ENCODE assay signal across 20 cellular contexts in genomic region chr2:164044637-164045036, GRCh38.
DNase-seq lines count a peak whose midpoint lies in the region; ATAC-seq and TF ChIP-seq lines count a peak whose summit lies in the region.
"Had no signal": no experiment of that assay in that cellular context is flagged by ENCODE, and none has a peak within 500 bp of the region (broad histone marks: within the 10 kb centered on the region; RNA-seq: fewer than 3 reads in every experiment).

No MANE protein-coding gene starts in this region.

- TF ChIP-seq CTCF in MCF 10A (IDR thresholded peaks at IDR 0.05; ENCODE audit: unreplicated experiment) (no peak), mammary epithelial cell (conservative IDR thresholded peaks at IDR 0.05 in 1 of 2, IDR thresholded peaks at IDR 0.05 in 1 of 2; ENCODE audit: extremely low read depth in 1 of 2, insufficient read depth in 1 of 2, low read depth in 1 of 2, low read length in 2 of 2) (no peak), breast epithelium (IDR thresholded peaks at IDR 0.05) (no peak), heart right ventricle (IDR thresholded peaks at IDR 0.05) (no peak), adrenal gland (IDR thresholded peaks at IDR 0.05) (no peak)

- POLR2A ChIA-PET in MCF 10A (lab: Yijun Ruan, JAX): interaction anchor here (0.6 to 1.2 kb wide), 5 partner anchors 149 to 515 kb away, joined by 3 to 5 read pairs (median 3); no protein-coding TSS in a partner anchor
- POLR2A ChIA-PET in CD4-positive, alpha-beta memory T cell (lab: Charles Lee; ENCODE audit: partially characterized antibody): no interaction called here

- ATAC-seq in heart right ventricle: peak; percentile 65 to 99 (median 92)

- dilution Hi-C loops in mammary epithelial cell (cut with HindIII; ENCODE audit: low sequenced_read_pairs): no loop called here

- CTCF ChIA-PET in MCF 10A (lab: Yijun Ruan, JAX): interaction anchor here (0.9 kb wide), 1 partner anchor 60 kb away, joined by 3 read pairs; no protein-coding TSS in a partner anchor
- CTCF ChIA-PET in mammary epithelial cell (lab: Charles Lee; ENCODE audit: low non-redundant PET): no interaction called here
- CTCF ChIA-PET in CD4-positive, alpha-beta memory T cell (lab: Charles Lee; ENCODE audit: partially characterized antibody): no interaction called here

- no peak overlapping the region for H3K4me3 ChIP-seq in mammary epithelial cell (replicated peaks in 1 of 3; ENCODE audit: insufficient read depth in 1 of 3, low read depth in 2 of 3, low read length in 3 of 3)
- H3K4me3 ChIP-seq in breast epithelium: no peak overlapping the region
- no peak overlapping the region for H3K4me3 ChIP-seq in heart right ventricle
- no peak overlapping the region for H3K4me3 ChIP-seq in adrenal gland
- no peak overlapping the region for H3K4me3 ChIP-seq in CD4-positive, alpha-beta memory T cell (ENCODE audit: low read length in 2 of 2)
- H3K4me3 ChIP-seq: BLaER1 treated with 17β-estradiol and CSF1 and Interleukin-3, amounts not matched to agents 10 nM and 100 nM; PC-9 had no signal

- H3K4me3 Mint-ChIP-seq in MCF 10A (ENCODE audit: unreplicated experiment): no peak overlapping the region
- H3K4me3 Mint-ChIP-seq in CD4-positive, alpha-beta memory T cell: no peak overlapping the region

- H3K9ac ChIP-seq in mammary epithelial cell (ENCODE audit: insufficient read depth, low read length): no peak overlapping the region
- H3K9ac ChIP-seq: BLaER1 treated with 17β-estradiol and CSF1 and Interleukin-3, amounts not matched to agents 10 nM and 100 nM; SK-N-SH had no signal

- H3K4me1 ChIP-seq in mammary epithelial cell (ENCODE audit: insufficient read depth, low read length): no peaks in the 10 kb centered on the region
- H3K4me1 ChIP-seq in breast epithelium: no peaks in the 10 kb centered on the region
- peaks cover 0 to 4% (median 0%) of the 10 kb centered on the region in 9 donors for H3K4me1 ChIP-seq in heart right ventricle
- no peaks in the 10 kb centered on the region for H3K4me1 ChIP-seq in adrenal gland (replicated peaks in 1 of 2)
- no peaks in the 10 kb centered on the region for H3K4me1 ChIP-seq in CD4-positive, alpha-beta memory T cell (ENCODE audit: insufficient read depth, low read length)
- H3K4me1 ChIP-seq: BLaER1 treated with 17β-estradiol and CSF1 and Interleukin-3, amounts not matched to agents 10 nM and 100 nM had no signal

- no peaks in the 10 kb centered on the region for H3K27me3 Mint-ChIP-seq in MCF 10A (ENCODE audit: insufficient read depth, unreplicated experiment)
- no peaks in the 10 kb centered on the region for H3K27me3 Mint-ChIP-seq in CD4-positive, alpha-beta memory T cell

- 0% methylated on average over 1 of the region's 1 CpG for WGBS in mammary epithelial cell (ENCODE audit: low coverage, missing lambda C conversion rate)
- 59 to 69% methylated on average over 1 of the region's 1 CpG for WGBS in heart right ventricle, 2 donors
- 74 to 100% (median 94%) methylated on average over 1 of the region's 1 CpG for WGBS in adrenal gland, 4 donors

- H3K4me2 ChIP-seq in mammary epithelial cell (ENCODE audit: insufficient read depth, low read depth, low read length): no peak overlapping the region
- H3K4me2 ChIP-seq: BLaER1 treated with 17β-estradiol and CSF1 and Interleukin-3, amounts not matched to agents 10 nM and 100 nM; PC-9; SK-N-SH had no signal

- in situ Hi-C loops in mammary epithelial cell (cut with MboI; ENCODE audit: low sequenced_read_pairs in 2 of 2): no loop called here

- H2AFZ ChIP-seq in mammary epithelial cell (ENCODE audit: low read depth, low read length): no peak overlapping the region
- H2AFZ ChIP-seq: PC-9 had no signal

- H3K79me2 ChIP-seq in mammary epithelial cell (ENCODE audit: insufficient read depth, low read length): no peaks in the 10 kb centered on the region

- H3K9me3 Mint-ChIP-seq in MCF 10A (ENCODE audit: unreplicated experiment): peaks cover 15% of the 10 kb centered on the region
- peaks cover 3 to 26% (median 13%) of the 10 kb centered on the region in 8 donors for H3K9me3 Mint-ChIP-seq in CD4-positive, alpha-beta memory T cell

- no peaks in the 10 kb centered on the region for H3K36me3 Mint-ChIP-seq in MCF 10A (ENCODE audit: insufficient read depth, unreplicated experiment)
- no peaks in the 10 kb centered on the region for H3K36me3 Mint-ChIP-seq in CD4-positive, alpha-beta memory T cell

- H3K9me3 ChIP-seq in mammary epithelial cell (replicated peaks; ENCODE audit: insufficient read depth, low read length) (no peaks in the 10 kb centered on the region), breast epithelium (peaks cover 4 to 16% of the 10 kb centered on the region in 2 donors), heart right ventricle (peaks cover 0 to 20% (median 0%) of the 10 kb centered on the region in 11 donors), adrenal gland (replicated peaks in 1 of 3) (no peaks in the 10 kb centered on the region)
- H3K9me3 ChIP-seq in CD4-positive, alpha-beta memory T cell (ENCODE audit: control insufficient read depth in 1 of 2, low read length in 2 of 2): peaks cover 0 to 3% of the 10 kb centered on the region in 2 donors
- H3K9me3 ChIP-seq: SK-N-SH had no signal

- H3K36me3 ChIP-seq in mammary epithelial cell (ENCODE audit: insufficient read depth, low read length) (no peaks in the 10 kb centered on the region), breast epithelium (no peaks in the 10 kb centered on the region), heart right ventricle (no peaks in the 10 kb centered on the region), adrenal gland (replicated peaks in 1 of 2) (no peaks in the 10 kb centered on the region)
- no peaks in the 10 kb centered on the region for H3K36me3 ChIP-seq in CD4-positive, alpha-beta memory T cell (ENCODE audit: insufficient read depth, low read length)
- H3K36me3 ChIP-seq: BLaER1 treated with 17β-estradiol and CSF1 and Interleukin-3, amounts not matched to agents 10 nM and 100 nM had no signal

- no peaks in the 10 kb centered on the region for H4K20me1 ChIP-seq in mammary epithelial cell (ENCODE audit: insufficient read depth, low read length)
- H4K20me1 ChIP-seq: BLaER1 treated with 17β-estradiol and CSF1 and Interleukin-3, amounts not matched to agents 10 nM and 100 nM had no signal

- no peak overlapping the region for H3K27ac Mint-ChIP-seq in MCF 10A (ENCODE audit: low read depth, unreplicated experiment)
- H3K27ac Mint-ChIP-seq in CD4-positive, alpha-beta memory T cell: no peak overlapping the region

- intact Hi-C loops in MCF 10A (cut with micrococcal nuclease) (no loop called here), mammary epithelial cell (cut with micrococcal nuclease) (no loop called here), breast epithelium (cut with DNase I; ENCODE audit: low total_unique reads) (no loop called here), heart right ventricle (cut with DNase I) (no loop called here), adrenal gland (cut with DNase I) (no loop called here)
- intact Hi-C loops in CD4-positive, alpha-beta memory T cell (cut with micrococcal nuclease): no loop called here

- no peak for TF ChIP-seq POLR2A in breast epithelium (IDR thresholded peaks at IDR 0.05)
- no peak for TF ChIP-seq POLR2A in adrenal gland (IDR thresholded peaks at IDR 0.05)

- DNase-seq in MCF 10A (ENCODE audit: unreplicated experiment) (peak; percentile 79), mammary epithelial cell (no peak), breast epithelium (ENCODE audit: low spot score in 2 of 2) (peak; percentile 49 to 84), heart right ventricle (peak; percentile 33 to 59), adrenal gland (no peak), NCI-H2196 treated with DMSO at 0.1 percent for 48 hours (lab: John Stamatoyannopoulos, UW; ENCODE audit: unreplicated experiment) (no peak), SIG-M5 treated with dmso at 0.1 percent for 504 hours (lab: John Stamatoyannopoulos, UW; ENCODE audit: unreplicated experiment) (no peak)
- DNase-seq in CD4-positive, alpha-beta memory T cell: no peak
- DNase-seq: DMS153, EL, HCEC 1CT, IMR-90, NCI-H1436, NCI-H2081, NCI-H2227 treated with DMSO at 0.1 percent for 48 hours, NCI-H69, PC-9, SK-N-SH had no signal

- BruUV-seq in MCF 10A (replicated peaks; lab: Mats Ljungman, UMichigan) (no TSS peak), mammary epithelial cell (replicated peaks; lab: Mats Ljungman, UMichigan) (no TSS peak)

- H3K27me3 ChIP-seq in mammary epithelial cell (ENCODE audit: insufficient read depth, low read length) (peaks cover 2% of the 10 kb centered on the region), breast epithelium (no peaks in the 10 kb centered on the region), heart right ventricle (no peaks in the 10 kb centered on the region), adrenal gland (no peaks in the 10 kb centered on the region)
- no peaks in the 10 kb centered on the region for H3K27me3 ChIP-seq in CD4-positive, alpha-beta memory T cell (ENCODE audit: insufficient read depth, low read length)
- H3K27me3 ChIP-seq: BLaER1 treated with 17β-estradiol and CSF1 and Interleukin-3, amounts not matched to agents 10 nM and 100 nM had no signal

- no peaks in the 10 kb centered on the region for H3K4me1 Mint-ChIP-seq in MCF 10A (ENCODE audit: insufficient read depth, unreplicated experiment)
- no peaks in the 10 kb centered on the region for H3K4me1 Mint-ChIP-seq in CD4-positive, alpha-beta memory T cell

- H3K27ac ChIP-seq in mammary epithelial cell (ENCODE audit: insufficient read depth, low read depth, low read length) (no peak overlapping the region), breast epithelium (no peak overlapping the region), heart right ventricle (no peak overlapping the region), adrenal gland (no peak overlapping the region)
- H3K27ac ChIP-seq in CD4-positive, alpha-beta memory T cell (ENCODE audit: low read depth, low read length): no peak overlapping the region
- H3K27ac ChIP-seq: 22Rv1; BLaER1 treated with 17β-estradiol and CSF1 and Interleukin-3, amounts not matched to agents 10 nM and 100 nM; PC-9 had no signal

Comparison
In these comparisons a context has a peak if more than half of its experiments do, and no peak if none do; other contexts are left out.
1. DNase-seq: peak in MCF 10A (single experiment), breast epithelium (2 of 2) and heart right ventricle (2 of 2); none in mammary epithelial cell (single experiment), adrenal gland (0 of 7), NCI-H2196 treated with DMSO at 0.1 percent for 48 hours (single experiment), SIG-M5 treated with dmso at 0.1 percent for 504 hours (single experiment) and CD4-positive, alpha-beta memory T cell (0 of 5).